Comparison of ENCODE assay signal across 1 cellular context in genomic region chr9:105449081-105449480, GRCh38.
TF ChIP-seq lines count a peak whose summit lies in the region.

No MANE protein-coding gene starts in this region.

TF ChIP-seq in K562, 482 proteins besides CTCF, POLR2A, EP300 and RAD21 (continued from another document):
- TF ChIP-seq ATF2 (CRISPR knock-in tag; IDR thresholded peaks at IDR 0.05), result no peak
- TF ChIP-seq CBX5 (IDR thresholded peaks at IDR 0.05; ENCODE audit: borderline replicate concordance, low read depth), result no peak
- TF ChIP-seq ELF4 (CRISPR knock-in tag; IDR thresholded peaks at IDR 0.05), result no peak
- no peak for TF ChIP-seq SNRNP70 (optimal IDR thresholded peaks at IDR 0.05; ENCODE audit: low read depth, low read length)
- no peak for TF ChIP-seq KDM2B (CRISPR knock-in tag; IDR thresholded peaks at IDR 0.05)
- TF ChIP-seq ZNF507 (tag; conservative IDR thresholded peaks at IDR 0.05), result no peak
TF ChIP-seq in K562: peak in this region for 0.
